ENCODE assay signal across 9 cellular contexts in genomic region chr19:44988896-44989563, GRCh38. TPM values are rescaled to one million over a fixed set of nuclear protein-coding genes. Genes with fewer than 3 reads are reported as not detected.
A peak's percentile ranks its signal among the peaks of the same experiment; 100 is the strongest.
DNase-seq lines count a peak whose midpoint lies in the region; ATAC-seq and TF ChIP-seq lines count a peak whose summit lies in the region.
"Had no signal": no experiment of that assay in that cellular context is flagged by ENCODE, and none has a peak within 500 bp of the region (broad histone marks: within the 10 kb centered on the region; RNA-seq: fewer than 3 reads in every experiment).

No MANE protein-coding gene starts in this region.

- no peak overlapping the region for H3K4me2 ChIP-seq in SU-DHL-6 (ENCODE audit: low read depth, low read length, poor library complexity, severe bottlenecking)

- intact Hi-C loops in right cardiac atrium (cut with DNase I) (no loop called here), spleen (cut with DNase I; ENCODE audit: low total_unique reads) (no loop called here)

- TF ChIP-seq CTCF in SU-DHL-6 (IDR thresholded peaks at IDR 0.05; ENCODE audit: insufficient read depth, low read length, poor library complexity, severe bottlenecking) (peak; percentile 66), spleen (IDR thresholded peaks at IDR 0.05 in 8 of 11, conservative IDR thresholded peaks at IDR 0.05 in 3 of 11) (peak; percentile 33 to 83 (median 66))

- no peaks in the 10 kb centered on the region for H3K79me2 ChIP-seq in SU-DHL-6 (ENCODE audit: insufficient read depth, low read length)

- H3K27ac ChIP-seq in SU-DHL-6 (ENCODE audit: low read depth, low read length) = peak overlapping the region; percentile 34
- H3K27ac ChIP-seq in right cardiac atrium (ENCODE audit: low read length) = no peak overlapping the region
- H3K27ac ChIP-seq in spleen = peak overlapping the region in 5 of 8 donors; percentile 4 to 53 (median 32)

- no peak overlapping the region for H2AFZ ChIP-seq in SU-DHL-6 (ENCODE audit: low read depth, low read length, severe bottlenecking)

- DNase-seq in CMK (ENCODE audit: low read depth) = peak; percentile 22
- peak; percentile 33 for DNase-seq in HK-2 (ENCODE audit: unreplicated experiment)
- peak; percentile 67 for DNase-seq in activated naive CD8-positive, alpha-beta T cell treated with anti-CD3 and anti-CD28 coated beads, Interleukin-2, amount 50 U/mL, for 24 hours
- peak; percentile 73 to 88 (median 81) for DNase-seq in right cardiac atrium
- peak; percentile 89 for DNase-seq in spleen
- DNase-seq in A172 (ENCODE audit: low spot score) = no peak

- peaks cover 8% of the 10 kb centered on the region for H3K36me3 Mint-ChIP-seq in activated naive CD8-positive, alpha-beta T cell treated with anti-CD3 and anti-CD28 coated beads, Interleukin-2, amount 50 U/mL, for 24 hours (ENCODE audit: low read depth)

- no peak overlapping the region for H3K27ac Mint-ChIP-seq in activated naive CD8-positive, alpha-beta T cell treated with anti-CD3 and anti-CD28 coated beads, Interleukin-2, amount 50 U/mL, for 24 hours

- no peak for TF ChIP-seq POLR2A in spleen (IDR thresholded peaks at IDR 0.05)

- H3F3A ChIP-seq in SU-DHL-6 (ENCODE audit: insufficient read depth) = no peaks in the 10 kb centered on the region

- H3K9me2 ChIP-seq in SU-DHL-6 (replicated peaks; ENCODE audit: insufficient read depth, low read length) = no peaks in the 10 kb centered on the region

- H3K4me3 ChIP-seq in SU-DHL-6 (ENCODE audit: insufficient read depth, low read length, poor library complexity, severe bottlenecking) = no peak overlapping the region
- H3K4me3 ChIP-seq in right cardiac atrium (ENCODE audit: low read length) = no peak overlapping the region
- no peak overlapping the region for H3K4me3 ChIP-seq in spleen

- H3K36me3 ChIP-seq in SU-DHL-6 (ENCODE audit: low read length) (no peaks in the 10 kb centered on the region), spleen (peaks cover 4 to 100% (median 86%) of the 10 kb centered on the region in 6 donors)

- peak; percentile 64 for ATAC-seq in activated naive CD8-positive, alpha-beta T cell treated with anti-CD3 and anti-CD28 coated beads, Interleukin-2, amount 50 U/mL, for 24 hours
- ATAC-seq in right cardiac atrium (peak; percentile 9 to 34), HG03460 (IDR thresholded peaks at IDR 0.05; ENCODE audit: unreplicated experiment) (no peak)

- no peak overlapping the region for H3K4me3 Mint-ChIP-seq in activated naive CD8-positive, alpha-beta T cell treated with anti-CD3 and anti-CD28 coated beads, Interleukin-2, amount 50 U/mL, for 24 hours

- H3K4me1 ChIP-seq in right cardiac atrium (ENCODE audit: control insufficient read depth, insufficient read depth, low read length) (no peaks in the 10 kb centered on the region), spleen (peaks cover 0 to 28% (median 10%) of the 10 kb centered on the region in 6 donors)

- H3K27me3 ChIP-seq in SU-DHL-6 (ENCODE audit: low read length) = no peaks in the 10 kb centered on the region
- H3K27me3 ChIP-seq in right cardiac atrium (ENCODE audit: control insufficient read depth, insufficient read depth) = no peaks in the 10 kb centered on the region
- no peaks in the 10 kb centered on the region for H3K27me3 ChIP-seq in spleen (replicated peaks in 1 of 7)

- no peak overlapping the region for H3K9ac ChIP-seq in SU-DHL-6 (ENCODE audit: low read length)

- WGBS in right cardiac atrium = 74% methylated on average over 15 of the region's 15 CpGs
- WGBS in spleen, 5 donors = 82 to 86% (median 83%) methylated on average over 14 to 15 of the region's 15 CpGs

- H3K9me3 Mint-ChIP-seq in activated naive CD8-positive, alpha-beta T cell treated with anti-CD3 and anti-CD28 coated beads, Interleukin-2, amount 50 U/mL, for 24 hours = no peaks in the 10 kb centered on the region

- no peaks in the 10 kb centered on the region for H4K20me1 ChIP-seq in SU-DHL-6 (ENCODE audit: low read depth, low read length)

- no peaks in the 10 kb centered on the region for H3K9me3 ChIP-seq in SU-DHL-6 (ENCODE audit: insufficient read depth, low read length)
- no peaks in the 10 kb centered on the region for H3K9me3 ChIP-seq in right cardiac atrium (ENCODE audit: control insufficient read depth, low read length)
- H3K9me3 ChIP-seq in spleen = no peaks in the 10 kb centered on the region

- no peaks in the 10 kb centered on the region for H3K4me1 Mint-ChIP-seq in activated naive CD8-positive, alpha-beta T cell treated with anti-CD3 and anti-CD28 coated beads, Interleukin-2, amount 50 U/mL, for 24 hours

- H3K27me3 Mint-ChIP-seq in activated naive CD8-positive, alpha-beta T cell treated with anti-CD3 and anti-CD28 coated beads, Interleukin-2, amount 50 U/mL, for 24 hours = no peaks in the 10 kb centered on the region

RNA-seq across cellular contexts. Expression of gene RELB, which starts 12.2 kb away (rescaled TPM):
- total RNA-seq in right cardiac atrium = 1 to 10 TPM; 2.3 to 6.5 (median 3.3) TPM
- polyA plus RNA-seq in right cardiac atrium = 2.4 TPM
- total RNA-seq in spleen = 10 to 100 TPM; 16.6 to 67.4 (median 29.0) TPM
- polyA plus RNA-seq in spleen = 10 to 100 TPM; 23.8 to 48.7 (median 45.3) TPM
- 6.0 and 9.3 TPM in 2 replicates for total RNA-seq in A172 (2014; rRNA removed; shearing (Covaris generic))

RNA-seq across cellular contexts. Expression of gene CLPTM1, which starts 33.9 kb away (rescaled TPM):
- total RNA-seq in right cardiac atrium (100 to 1,000 TPM in 2 of 4 donors, 10 to 100 TPM in 2; 81.4 to 106 (median 93.0) TPM), spleen (10 to 100 TPM; 66.5 to 97.6 (median 91.0) TPM)
- polyA plus RNA-seq in right cardiac atrium (85.7 TPM), spleen (10 to 100 TPM; 44.9 to 62.8 (median 47.8) TPM)
- total RNA-seq in A172 (2014; rRNA removed; shearing (Covaris generic)) = 23.3 and 28.1 TPM in 2 replicates

RNA-seq across cellular contexts. Expression of gene APOC2, which starts 43.2 kb away (rescaled TPM):
- total RNA-seq in right cardiac atrium = not detected
- 0.68 TPM for polyA plus RNA-seq in right cardiac atrium
- 1 to 10 TPM in 6 of 7 donors, not detected in 1; 1.8 to 5.0 (median 2.6) TPM for total RNA-seq in spleen
- 10 to 100 TPM in 1 of 3 donors, 1 to 10 TPM in 2; 1.2 to 34.0 (median 6.2) TPM for polyA plus RNA-seq in spleen
- not detected in 2 replicates for total RNA-seq in A172 (2014; rRNA removed; shearing (Covaris generic))
- total RNA-seq: activated CD8-positive, alpha-beta memory T cell treated with anti-CD3 and anti-CD28 coated beads for 36 hours had no signal

RNA-seq across cellular contexts. Expression of gene APOC4, which starts 47.0 kb away (rescaled TPM):
- total RNA-seq in right cardiac atrium (not detected), spleen (not detected)
- polyA plus RNA-seq in right cardiac atrium (not detected), spleen (under 1 TPM; 0.24 to 0.42 (median 0.32) TPM)
- not detected in 2 replicates for total RNA-seq in A172 (2014; rRNA removed; shearing (Covaris generic))
- total RNA-seq: activated CD8-positive, alpha-beta memory T cell treated with anti-CD3 and anti-CD28 coated beads for 36 hours had no signal

RNA-seq across cellular contexts. Expression of gene CLASRP, which starts 49.8 kb away (rescaled TPM):
- total RNA-seq in right cardiac atrium (10 to 100 TPM; 34.3 to 36.7 (median 36.1) TPM), spleen (100 to 1,000 TPM in 6 of 7 donors, 10 to 100 TPM in 1; 97.6 to 153 (median 143) TPM)
- polyA plus RNA-seq in right cardiac atrium (36.8 TPM), spleen (100 to 1,000 TPM in 2 of 3 donors, 10 to 100 TPM in 1; 61.3 to 215 (median 191) TPM)
- 29.9 and 42.5 TPM in 2 replicates for total RNA-seq in A172 (2014; rRNA removed; shearing (Covaris generic))
